In the genomic region with DNA sequence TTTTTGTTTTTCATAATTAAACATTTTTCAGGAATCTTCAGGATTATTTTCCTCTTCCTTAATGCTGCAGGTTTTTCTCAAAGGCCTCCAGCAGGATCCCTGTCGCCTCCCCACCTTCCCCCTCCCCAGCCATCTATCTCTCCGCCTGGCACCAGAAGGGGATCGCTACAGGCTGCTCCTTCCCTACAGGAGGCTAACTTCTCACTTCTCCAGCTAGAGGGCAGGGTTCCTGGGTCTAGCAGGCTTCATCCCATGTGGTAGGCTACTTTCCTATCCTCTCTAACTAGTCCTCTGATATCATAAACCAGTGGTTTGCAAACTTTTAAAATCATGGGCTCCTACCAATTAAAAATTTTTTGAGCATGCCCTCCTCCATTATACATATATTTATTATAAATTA, we compare ENCODE assay signal across 8 cellular contexts.
DNase-seq lines count a peak whose midpoint lies in the region; ATAC-seq, FAIRE-seq and TF ChIP-seq lines count a peak whose summit lies in the region.

No MANE protein-coding gene starts in this region.

- H3K14ac ChIP-seq in neuronal stem cell (ENCODE audit: low read length), result no peak overlapping the region

- no peak overlapping the region for H2BK120ac ChIP-seq in neuronal stem cell (ENCODE audit: low read depth, low read length)

- no peak overlapping the region for H2AK5ac ChIP-seq in neuronal stem cell (ENCODE audit: low read depth, low read length)

- H3K27me3 ChIP-seq in RWPE2 (ENCODE audit: insufficient read depth, poor library complexity, severe bottlenecking) (peaks cover 39% of the 10 kb centered on the region), neuronal stem cell (ENCODE audit: control insufficient read depth in 3 of 3, insufficient read depth in 3 of 3, low read depth in 1 of 3, low read length in 3 of 3) (peaks cover 0 to 11% (median 3%) of the 10 kb centered on the region in 3 experiments)

- POLR2A ChIA-PET in HEK293 (lab: Yijun Ruan, JAX), result no interaction called here

- DNase-seq in RWPE2 (ENCODE audit: low spot score) (no peak), glomerular visceral epithelial cell (ENCODE audit: extremely low spot score) (peak; percentile 23), GM19239 (ENCODE audit: insufficient read length, low spot score) (no peak), neuronal stem cell (ENCODE audit: low spot score) (no peak), cerebellum (ENCODE audit: low spot score) (no peak), DMS79 (lab: John Stamatoyannopoulos, UW) (no peak)

- H2BK12ac ChIP-seq in neuronal stem cell (ENCODE audit: low read length), result no peak overlapping the region

- H3K23ac ChIP-seq in neuronal stem cell (ENCODE audit: low read depth, low read length, poor library complexity), result no peak overlapping the region

- H3K4me2 ChIP-seq in neuronal stem cell (ENCODE audit: insufficient read depth, low read length, poor library complexity, severe bottlenecking), result no peak overlapping the region

- H2AFZ ChIP-seq in neuronal stem cell (ENCODE audit: low read length), result no peak overlapping the region

- H3K36me3 ChIP-seq in HEK293 (ENCODE audit: control insufficient read depth in 2 of 2, insufficient read depth in 1 of 2, low read length in 2 of 2), result no peaks in the 10 kb centered on the region
- H3K36me3 ChIP-seq in RWPE2 (ENCODE audit: low read depth), result no peaks in the 10 kb centered on the region
- H3K36me3 ChIP-seq in neuronal stem cell (replicated peaks in 1 of 2; ENCODE audit: control insufficient read depth in 2 of 2, insufficient read depth in 2 of 2, low read length in 2 of 2), result peaks cover 0 to 2% of the 10 kb centered on the region in 2 donors

- no peak overlapping the region for H4K91ac ChIP-seq in neuronal stem cell (ENCODE audit: low read depth, low read length, poor library complexity)

- CTCF ChIA-PET in HEK293 (lab: Yijun Ruan, JAX), result interaction anchor here (0.5 to 1.4 kb wide), 8 partner anchors 10 to 296 kb away, joined by 3 to 4 read pairs (median 3); a partner anchor contains a TSS

- no CpG with 5 or more reads among the region's 3 CpGs for WGBS in neuronal stem cell (ENCODE audit: extremely low coverage in 2 of 2, insufficient read length in 2 of 2, insufficient replicate concordance in 1 of 2), 2 donors

- no peak overlapping the region for H2BK15ac ChIP-seq in neuronal stem cell (ENCODE audit: low read length)

- TF ChIP-seq CTCF in C4-2B (conservative IDR thresholded peaks at IDR 0.05) (peak; percentile 44), HEK293 (tag by site-specific recombination; IDR thresholded peaks at IDR 0.05) (peak; percentile 21; the same call in 1 of the 2 replicates), RWPE2 (IDR thresholded peaks at IDR 0.05; ENCODE audit: poor library complexity, severe bottlenecking) (peak; percentile 40)

- no peak overlapping the region for H3K4me3 ChIP-seq in HEK293 (ENCODE audit: low read depth, low read length)
- H3K4me3 ChIP-seq in RWPE2 (ENCODE audit: severe bottlenecking), result no peak overlapping the region
- H3K4me3 ChIP-seq in neuronal stem cell (ENCODE audit: low read length in 2 of 2), result no peak overlapping the region

- no peak overlapping the region for H2BK5ac ChIP-seq in neuronal stem cell (ENCODE audit: low read length)

- H3K4ac ChIP-seq in neuronal stem cell (ENCODE audit: low read length), result no peak overlapping the region

- no peak overlapping the region for H4K8ac ChIP-seq in neuronal stem cell (ENCODE audit: low read depth, low read length)

- no peaks in the 10 kb centered on the region for H3K9me3 ChIP-seq in HEK293 (ENCODE audit: control insufficient read depth, insufficient read depth, low read depth, low read length)
- H3K9me3 ChIP-seq in RWPE2 (ENCODE audit: severe bottlenecking), result no peaks in the 10 kb centered on the region
- H3K9me3 ChIP-seq in neuronal stem cell (replicated peaks in 1 of 2; ENCODE audit: control insufficient read depth in 2 of 2, insufficient read depth in 1 of 2, low read depth in 1 of 2, low read length in 2 of 2), result no peaks in the 10 kb centered on the region

- H3K9ac ChIP-seq in neuronal stem cell (ENCODE audit: low read depth, low read length, poor library complexity), result no peak overlapping the region

- no peak overlapping the region for H3K27ac ChIP-seq in C4-2B
- no peak overlapping the region for H3K27ac ChIP-seq in HEK293 (ENCODE audit: extremely low read depth, low read depth, low read length)
- no peak overlapping the region for H3K27ac ChIP-seq in RWPE2 (ENCODE audit: poor library complexity, severe bottlenecking)
- no peak overlapping the region for H3K27ac ChIP-seq in neuronal stem cell (replicated peaks; ENCODE audit: low read length)

- peak; percentile 84; the same call in 2 of the 3 replicates for ATAC-seq in RWPE2 (ENCODE audit: low read depth)

- H3K18ac ChIP-seq in neuronal stem cell (ENCODE audit: low read length), result no peak overlapping the region

- H3K79me1 ChIP-seq in neuronal stem cell (ENCODE audit: low read depth, low read length), result no peaks in the 10 kb centered on the region

- H3K4me1 ChIP-seq in HEK293 (ENCODE audit: control insufficient read depth, insufficient read depth, low read length), result peaks cover 5% of the 10 kb centered on the region
- H3K4me1 ChIP-seq in RWPE2 (ENCODE audit: insufficient read depth, poor library complexity, severe bottlenecking), result no peaks in the 10 kb centered on the region
- H3K4me1 ChIP-seq in neuronal stem cell (ENCODE audit: control insufficient read depth in 2 of 2, insufficient read depth in 1 of 2, low read depth in 1 of 2, low read length in 2 of 2), result no peaks in the 10 kb centered on the region

- no peak for FAIRE-seq in GM19239 (lab: Jason Lieb, UNC)

TF ChIP-seq in HEK293, 187 proteins besides CTCF, POLR2A, EP300 and RAD21:
- no peak for TF ChIP-seq YY2 (tag by site-specific recombination; IDR thresholded peaks at IDR 0.05)
- 0 out of 2 replicates have a peak, but pooled peaks have one; percentile 26 for TF ChIP-seq IKZF3 (tag by site-specific recombination; IDR thresholded peaks at IDR 0.05)
- TF ChIP-seq, protein P1, sequence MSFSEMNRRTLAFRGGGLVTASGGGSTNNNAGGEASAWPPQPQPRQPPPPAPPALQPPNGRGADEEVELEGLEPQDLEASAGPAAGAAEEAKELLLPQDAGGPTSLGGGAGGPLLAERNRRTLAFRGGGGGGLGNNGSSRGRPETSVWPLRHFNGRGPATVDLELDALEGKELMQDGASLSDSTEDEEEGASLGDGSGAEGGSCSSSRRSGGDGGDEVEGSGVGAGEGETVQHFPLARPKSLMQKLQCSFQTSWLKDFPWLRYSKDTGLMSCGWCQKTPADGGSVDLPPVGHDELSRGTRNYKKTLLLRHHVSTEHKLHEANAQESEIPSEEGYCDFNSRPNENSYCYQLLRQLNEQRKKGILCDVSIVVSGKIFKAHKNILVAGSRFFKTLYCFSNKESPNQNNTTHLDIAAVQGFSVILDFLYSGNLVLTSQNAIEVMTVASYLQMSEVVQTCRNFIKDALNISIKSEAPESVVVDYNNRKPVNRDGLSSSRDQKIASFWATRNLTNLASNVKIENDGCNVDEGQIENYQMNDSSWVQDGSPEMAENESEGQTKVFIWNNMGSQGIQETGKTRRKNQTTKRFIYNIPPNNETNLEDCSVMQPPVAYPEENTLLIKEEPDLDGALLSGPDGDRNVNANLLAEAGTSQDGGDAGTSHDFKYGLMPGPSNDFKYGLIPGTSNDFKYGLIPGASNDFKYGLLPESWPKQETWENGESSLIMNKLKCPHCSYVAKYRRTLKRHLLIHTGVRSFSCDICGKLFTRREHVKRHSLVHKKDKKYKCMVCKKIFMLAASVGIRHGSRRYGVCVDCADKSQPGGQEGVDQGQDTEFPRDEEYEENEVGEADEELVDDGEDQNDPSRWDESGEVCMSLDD (tag by site-specific recombination; IDR thresholded peaks at IDR 0.05), result no peak
- TF ChIP-seq ZBTB17 (tag by site-specific recombination; IDR thresholded peaks at IDR 0.05), result peak; percentile 32; the same call in 1 of the 2 replicates
- peak; percentile 59; the same call in 1 of the 2 replicates for TF ChIP-seq MZF1 (tag by site-specific recombination; IDR thresholded peaks at IDR 0.05; ENCODE audit: borderline replicate concordance)
- TF ChIP-seq ZNF394 (tag by site-specific recombination; IDR thresholded peaks at IDR 0.05; ENCODE audit: borderline replicate concordance), result no peak
- TF ChIP-seq OSR2 (tag by site-specific recombination; IDR thresholded peaks at IDR 0.05), result no peak
- no peak for TF ChIP-seq KLF7 (tag by site-specific recombination; IDR thresholded peaks at IDR 0.05; ENCODE audit: borderline replicate concordance)
- TF ChIP-seq ZNF335 (tag by site-specific recombination; conservative IDR thresholded peaks at IDR 0.05), result peak; percentile 43; the same call in 1 of the 2 replicates
TF ChIP-seq in HEK293: peak in this region for 4.
